Comparison of ENCODE assay signal across 9 cellular contexts in genomic region chr12:57239587-57240068, GRCh38. TPM values are rescaled to one million over a fixed set of nuclear protein-coding genes. Genes with fewer than 3 reads are reported as not detected.
A peak's percentile ranks its signal among the peaks of the same experiment; 100 is the strongest.
DNase-seq lines count a peak whose midpoint lies in the region; ATAC-seq and TF ChIP-seq lines count a peak whose summit lies in the region.
"Had no signal": no experiment of that assay in that cellular context is flagged by ENCODE, and none has a peak within 500 bp of the region (broad histone marks: within the 10 kb centered on the region; RNA-seq: fewer than 3 reads in every experiment).

No MANE protein-coding gene starts in this region.

- H3K36me3 Mint-ChIP-seq in IgD-negative memory B cell = no peaks in the 10 kb centered on the region

- peaks cover 53% of the 10 kb centered on the region for H3K27me3 Mint-ChIP-seq in IgD-negative memory B cell

- no peak overlapping the region for H3K9ac ChIP-seq in muscle layer of colon (ENCODE audit: low read length)

- no peaks in the 10 kb centered on the region for H3K9me3 ChIP-seq in muscle layer of colon (ENCODE audit: low read length)

- no peak for TF ChIP-seq CTCF in astrocyte of the cerebellum (IDR thresholded peaks at IDR 0.05; ENCODE audit: low read depth, low read length, missing control alignments)

- H3K4me1 Mint-ChIP-seq in IgD-negative memory B cell = peaks cover 43 to 51% (median 49%) of the 10 kb centered on the region in 3 donors

- H3K27me3 ChIP-seq in muscle layer of colon (ENCODE audit: control insufficient read depth in 1 of 2, insufficient read depth in 2 of 2, low read length in 2 of 2) = peaks cover 72 to 95% of the 10 kb centered on the region in 2 donors

- H3K27ac ChIP-seq in muscle layer of colon (ENCODE audit: low read depth, low read length) = no peak overlapping the region

- peak; percentile 66 for DNase-seq in DMS53 treated with DMSO at 0.1 percent for 48 hours (lab: John Stamatoyannopoulos, UW; ENCODE audit: unreplicated experiment)
- DNase-seq in astrocyte of the cerebellum (ENCODE audit: low read depth) = no peak
- DNase-seq in left colon = no peak
- no peak for DNase-seq in 8988T

- peak overlapping the region; percentile 49 for H3K4me3 ChIP-seq in astrocyte of the cerebellum (ENCODE audit: low read depth, low read length)
- peak overlapping the region; percentile 53 to 68 for H3K4me3 ChIP-seq in muscle layer of colon (ENCODE audit: low read depth in 1 of 2, low read length in 2 of 2)

- in situ Hi-C loops in astrocyte of the cerebellum (cut with HindIII; ENCODE audit: low sequenced_read_pairs) = loop anchor here (10.0 kb wide), 1 partner anchor 55 kb away; no protein-coding TSS in a partner anchor

- H3K36me3 ChIP-seq in muscle layer of colon (ENCODE audit: insufficient read depth, low read length) = no peaks in the 10 kb centered on the region

- H3K4me1 ChIP-seq in muscle layer of colon (ENCODE audit: insufficient read depth, low read length) = peaks cover 53% of the 10 kb centered on the region

- intact Hi-C loops in left colon (cut with DNase I, micrococcal nuclease) = no loop called here

- no peaks in the 10 kb centered on the region for H3K9me3 Mint-ChIP-seq in IgD-negative memory B cell

- ATAC-seq in GM18867 (IDR thresholded peaks at IDR 0.05; ENCODE audit: unreplicated experiment) (no peak), left colon (no peak), HG03354 (IDR thresholded peaks at IDR 0.05; ENCODE audit: poor library complexity, severe bottlenecking, unreplicated experiment) (no peak)

- H3K27ac Mint-ChIP-seq in IgD-negative memory B cell = peak overlapping the region; percentile 96 to 99 (median 98)

- peak overlapping the region; percentile 88 to 98 (median 97) for H3K4me3 Mint-ChIP-seq in IgD-negative memory B cell

RNA-seq across cellular contexts. Expression of gene SHMT2, which starts 10.1 kb away (rescaled TPM):
- polyA plus RNA-seq in IgD-negative memory B cell = 176 TPM
- total RNA-seq in left colon = 10 to 100 TPM; 45.3 to 58.8 TPM

RNA-seq across cellular contexts. Expression of gene STAC3, which starts 11.4 kb away (rescaled TPM):
- polyA plus RNA-seq in IgD-negative memory B cell = 2.4 TPM
- total RNA-seq in left colon = 1 to 10 TPM; 2.0 to 4.2 TPM
- total RNA-seq: SK-MEL-5 had no signal

RNA-seq across cellular contexts. Expression of gene NXPH4, which starts 23.0 kb away (rescaled TPM):
- 8.3 TPM for polyA plus RNA-seq in IgD-negative memory B cell
- not detected for total RNA-seq in left colon
